8 cellular contexts compared by ENCODE assay signal in genomic region chr22:37844904-37845334, GRCh38. TPM values are rescaled to one million over a fixed set of nuclear protein-coding genes. Genes with fewer than 3 reads are reported as not detected.
DNase-seq lines count a peak whose midpoint lies in the region; ATAC-seq, FAIRE-seq and TF ChIP-seq lines count a peak whose summit lies in the region.

No MANE protein-coding gene starts in this region.

- TF ChIP-seq CTCF in right atrium auricular region (IDR thresholded peaks at IDR 0.05) (no peak), K562 (IDR thresholded peaks at IDR 0.05 in 2 of 3, conservative IDR thresholded peaks at IDR 0.05 in 1 of 3; ENCODE audit: insufficient read depth in 2 of 3, low read depth in 1 of 3, low read length in 3 of 3) (no peak), uterus (IDR thresholded peaks at IDR 0.05) (no peak)

- peaks cover 47% of the 10 kb centered on the region for H3K79me2 ChIP-seq in K562 (ENCODE audit: control insufficient read depth, insufficient read depth, low read length)

- no peak for FAIRE-seq in K562 (lab: Jason Lieb, UNC)

- CTCF ChIA-PET in K562 (lab: Yijun Ruan, JAX; ENCODE audit: low intra/inter-chr PET ratio), result no interaction called here

- no peaks in the 10 kb centered on the region for H3K27me3 ChIP-seq in right atrium auricular region
- H3K27me3 ChIP-seq in K562 (ENCODE audit: control insufficient read depth in 2 of 2, insufficient read depth in 2 of 2, low read length in 2 of 2), result no peaks in the 10 kb centered on the region
- no peaks in the 10 kb centered on the region for H3K27me3 ChIP-seq in mononuclear cell (ENCODE audit: insufficient read depth, low read length)
- H3K27me3 ChIP-seq in uterus, result no peaks in the 10 kb centered on the region

- H3K36me3 ChIP-seq in right atrium auricular region, result peaks cover under 1% of the 10 kb centered on the region
- H3K36me3 ChIP-seq in K562 (ENCODE audit: control insufficient read depth, insufficient read depth, low read length), result peaks cover 14% of the 10 kb centered on the region; the same call in 2 of the 3 replicates
- no peaks in the 10 kb centered on the region for H3K36me3 ChIP-seq in uterus

- H3K27ac ChIP-seq in right atrium auricular region (peak overlapping the region; percentile 81 to 86), K562 (ENCODE audit: extremely low read depth, low read depth, low read length) (peak overlapping the region; percentile 62), uterus (peak overlapping the region; percentile 66 to 93)

- H2AFZ ChIP-seq in K562 (ENCODE audit: low read depth, low read length), result no peak overlapping the region

- no peak for TF ChIP-seq POLR2A in K562 (conservative IDR thresholded peaks at IDR 0.05)
- no peak for TF ChIP-seq POLR2A in uterus (IDR thresholded peaks at IDR 0.05)

- BruUV-seq in K562 (replicated peaks; lab: Mats Ljungman, UMichigan), result no TSS peak

- H3K9me3 ChIP-seq in right atrium auricular region, result no peaks in the 10 kb centered on the region
- peaks cover 4% of the 10 kb centered on the region; the same call in 1 of the 2 replicates for H3K9me3 ChIP-seq in K562 (replicated peaks; ENCODE audit: control insufficient read depth, insufficient read depth, low read depth, low read length)
- no peaks in the 10 kb centered on the region for H3K9me3 ChIP-seq in mononuclear cell (ENCODE audit: low read depth, low read length)
- no peaks in the 10 kb centered on the region for H3K9me3 ChIP-seq in uterus

- no peaks in the 10 kb centered on the region for H4K20me1 ChIP-seq in K562 (replicated peaks; ENCODE audit: control insufficient read depth, insufficient read depth, low read length)

- POLR2A ChIA-PET in K562 (lab: Yijun Ruan, JAX), result interaction anchor here (0.8 to 1.6 kb wide), 4 partner anchors 8 to 108 kb away, joined by 3 to 6 read pairs (median 5); partner anchors contain the start of genes C22orf23 and POLR2F

- H3K9me1 ChIP-seq in K562 (ENCODE audit: control insufficient read depth, insufficient read depth, low read length), result no peaks in the 10 kb centered on the region

- H3K4me2 ChIP-seq in K562 (ENCODE audit: insufficient read depth, low read length), result peak overlapping the region; percentile 88

- TF ChIP-seq RAD21 in K562 (CRISPR knock-in tag; conservative IDR thresholded peaks at IDR 0.05 in 1 of 2, IDR thresholded peaks at IDR 0.05 in 1 of 2), result no peak

- DNase-seq in right atrium auricular region (ENCODE audit: low spot score) (no peak), Right ventricle myocardium inferior (ENCODE audit: missing footprints) (no peak), K562 (ENCODE audit: extremely low read depth in 1 of 4, low spot score in 3 of 4) (no peak), uterus (no peak)
- no peak for DNase-seq in effector CD4-positive, alpha-beta T cell

- no peak for ATAC-seq in Right ventricle myocardium inferior
- no peak for ATAC-seq in K562
- no peak for ATAC-seq in GM18517 (IDR thresholded peaks at IDR 0.05; ENCODE audit: unreplicated experiment)
- ATAC-seq in GM21381 (IDR thresholded peaks at IDR 0.05; ENCODE audit: unreplicated experiment), result no peak

- intact Hi-C loops in Right ventricle myocardium inferior (cut with DNase I), result loop anchor here (5.0 kb wide), 1 partner anchor 38 kb away; the partner anchor contains the start of gene GCAT
- intact Hi-C loops in K562 (cut with micrococcal nuclease), result no loop called here
- intact Hi-C loops in uterus (cut with DNase I; ENCODE audit: low total_unique reads), result no loop called here

- H3K4me3 ChIP-seq in right atrium auricular region, result peak overlapping the region; percentile 66 to 83
- H3K4me3 ChIP-seq in K562, result peak overlapping the region; percentile 77
- peak overlapping the region; percentile 74 for H3K4me3 ChIP-seq in mononuclear cell (ENCODE audit: low read length)
- peak overlapping the region; percentile 49 to 98 for H3K4me3 ChIP-seq in uterus

- in situ Hi-C loops in K562 (cut with MboI), result no loop called here

- no peak for TF ChIP-seq EP300 in K562 (IDR thresholded peaks at IDR 0.05; ENCODE audit: low read length)

- WGBS in K562 (ENCODE audit: insufficient coverage, low coverage, missing lambda C conversion rate), result 77% methylated on average over 5 of the region's 6 CpGs

- peak overlapping the region in 1 of 2 experiments; percentile 73; a peak in 2 of 4 replicates for H3K9ac ChIP-seq in K562 (ENCODE audit: insufficient read depth in 1 of 2, low read depth in 2 of 2, low read length in 2 of 2)

- H3K4me1 ChIP-seq in right atrium auricular region (peaks cover 0 to 28% of the 10 kb centered on the region in 2 donors), K562 (replicated peaks in 1 of 2; ENCODE audit: control insufficient read depth in 2 of 2, insufficient read depth in 2 of 2, low read length in 2 of 2) (peaks cover 9 to 11% of the 10 kb centered on the region in 2 experiments; a peak in 4 of 5 replicates), mononuclear cell (ENCODE audit: insufficient read depth, low read length) (peaks cover 41% of the 10 kb centered on the region), uterus (peaks cover 0 to 9% of the 10 kb centered on the region in 2 donors)

RNA-seq across cellular contexts. Expression of gene ANKRD54, which starts 0.8 kb away (rescaled TPM):
- 10 to 100 TPM; 17.8 to 18.5 TPM for total RNA-seq in right atrium auricular region
- 16.0 TPM for total RNA-seq in Right ventricle myocardium inferior
- total RNA-seq in K562 (2011; cell fraction: chromatin; rRNA removed; ENCODE audit: low replicate concordance), result 21.8 and 45.7 TPM in 2 replicates
- total RNA-seq in K562 (2011; cell fraction: nucleolus; rRNA removed), result 36.7 and 40.0 TPM in 2 replicates
- 35.6 and 41.5 TPM in 2 replicates for total RNA-seq in K562 (2011; cell fraction: nucleoplasm; rRNA removed)
- 22.9 and 27.5 TPM in 2 replicates for total RNA-seq in K562 (2014; rRNA removed)
- total RNA-seq in K562 (2014; rRNA removed; fragmentation: Illumina TruSeq; extraction: Trizol), result 8.8 and 11.5 TPM in 2 replicates
- total RNA-seq in K562 (2015; rRNA removed; fragmentation: Illumina TruSeq; extraction: Trizol), result 16.1 and 17.0 TPM in 2 replicates
- total RNA-seq in K562 (2021), result 23.6 and 24.3 TPM in 2 replicates
- 14.5 and 21.8 TPM in 2 replicates for polyA plus RNA-seq in K562 (2011; rRNA removed)
- 21.8 and 41.2 TPM in 2 replicates for polyA plus RNA-seq in K562 (2011; cell fraction: cytosol; rRNA removed)
- 56.1 and 59.2 TPM in 2 replicates for polyA plus RNA-seq in K562 (2011; cell fraction: nucleus; rRNA removed)
- polyA plus RNA-seq in K562 (2012), result 16.4 and 21.6 TPM in 2 replicates
- 17.5 and 21.6 TPM in 2 replicates for polyA plus RNA-seq in K562 (2014; fragmentation: Illumina TruSeq; extraction: Trizol)
- polyA plus RNA-seq in K562 (2014; fragmentation: Nextera tagmentation; extraction: Ambion mirVana), result 10 to 100 TPM in 1 of 2 experiments, 1 to 10 TPM in 1; 5.9 to 11.6 TPM
- 22.4 and 24.6 TPM in 2 replicates for polyA plus RNA-seq in K562 (2014; rRNA removed)
- 5.2 and 12.7 TPM in 2 replicates for polyA minus RNA-seq in K562 (2011; rRNA and poly(A)+ RNA removed)
- polyA minus RNA-seq in K562 (2011; cell fraction: cytosol; rRNA and poly(A)+ RNA removed), result 9.3 and 11.3 TPM in 2 replicates
- 10.1 and 12.6 TPM in 2 replicates for polyA minus RNA-seq in K562 (2011; cell fraction: nucleus; rRNA and poly(A)+ RNA removed)
- total RNA-seq in mononuclear cell, result 10.7 TPM
- total RNA-seq in uterus, result 10 to 100 TPM in 3 of 4 donors, 1 to 10 TPM in 1; 8.5 to 37.7 (median 20.5) TPM

RNA-seq across cellular contexts. Expression of gene EIF3L, which starts 4.3 kb away (rescaled TPM):
- total RNA-seq in right atrium auricular region (100 to 1,000 TPM; 193 to 284 TPM), Right ventricle myocardium inferior (385 TPM), K562 (2014; rRNA removed) (282 and 295 TPM in 2 replicates), K562 (2014; rRNA removed; fragmentation: Illumina TruSeq; extraction: Trizol) (347 and 353 TPM in 2 replicates), K562 (2015; rRNA removed; fragmentation: Illumina TruSeq; extraction: Trizol) (306 and 312 TPM in 2 replicates), K562 (2021) (402 and 426 TPM in 2 replicates), mononuclear cell (516 TPM), uterus (100 to 1,000 TPM; 290 to 559 (median 413) TPM)
- 160 and 200 TPM in 2 replicates for total RNA-seq in K562 (2011; cell fraction: chromatin; rRNA removed; ENCODE audit: low replicate concordance)
- total RNA-seq in K562 (2011; cell fraction: nucleolus; rRNA removed), result 170 and 183 TPM in 2 replicates
- total RNA-seq in K562 (2011; cell fraction: nucleoplasm; rRNA removed), result 181 and 259 TPM in 2 replicates
- polyA plus RNA-seq in K562 (2011; rRNA removed) (699 and 703 TPM in 2 replicates), K562 (2014; fragmentation: Illumina TruSeq; extraction: Trizol) (395 and 506 TPM in 2 replicates), K562 (2014; fragmentation: Nextera tagmentation; extraction: Ambion mirVana) (100 to 1,000 TPM; 368 to 462 TPM), K562 (2014; rRNA removed) (257 and 313 TPM in 2 replicates)
- 552 and 733 TPM in 2 replicates for polyA plus RNA-seq in K562 (2011; cell fraction: cytosol; rRNA removed)
- 176 and 282 TPM in 2 replicates for polyA plus RNA-seq in K562 (2011; cell fraction: nucleus; rRNA removed)
- 544 and 794 TPM in 2 replicates for polyA plus RNA-seq in K562 (2012)
- 964 and 1,011 TPM in 2 replicates for polyA minus RNA-seq in K562 (2011; rRNA and poly(A)+ RNA removed)
- 200 and 235 TPM in 2 replicates for polyA minus RNA-seq in K562 (2011; cell fraction: cytosol; rRNA and poly(A)+ RNA removed)
- 52.8 and 107 TPM in 2 replicates for polyA minus RNA-seq in K562 (2011; cell fraction: nucleus; rRNA and poly(A)+ RNA removed)

RNA-seq across cellular contexts. Expression of gene GALR3, which starts 21.7 kb away (rescaled TPM):
- total RNA-seq in right atrium auricular region (not detected), Right ventricle myocardium inferior (not detected), K562 (2014; rRNA removed) (0.24 TPM in 1 of 2 replicates, not detected in the other), K562 (2014; rRNA removed; fragmentation: Illumina TruSeq; extraction: Trizol) (not detected in 2 replicates), K562 (2015; rRNA removed; fragmentation: Illumina TruSeq; extraction: Trizol) (not detected in 2 replicates), K562 (2021) (0.13 and 0.31 TPM in 2 replicates), mononuclear cell (not detected), uterus (not detected)
- total RNA-seq in K562 (2011; cell fraction: chromatin; rRNA removed; ENCODE audit: low replicate concordance), result 0.44 TPM in 1 of 2 replicates, not detected in the other
- 0.33 and 0.53 TPM in 2 replicates for total RNA-seq in K562 (2011; cell fraction: nucleolus; rRNA removed)
- 0.69 TPM in 1 of 2 replicates, not detected in the other for total RNA-seq in K562 (2011; cell fraction: nucleoplasm; rRNA removed)
- polyA plus RNA-seq in K562 (2011; rRNA removed) (0.11 TPM in 1 of 2 replicates, not detected in the other), K562 (2014; fragmentation: Illumina TruSeq; extraction: Trizol) (not detected in 2 replicates), K562 (2014; fragmentation: Nextera tagmentation; extraction: Ambion mirVana) (not detected), K562 (2014; rRNA removed) (not detected in 2 replicates)
- polyA plus RNA-seq in K562 (2011; cell fraction: cytosol; rRNA removed), result 0.07 TPM in 1 of 2 replicates, not detected in the other
- 0.33 and 0.38 TPM in 2 replicates for polyA plus RNA-seq in K562 (2011; cell fraction: nucleus; rRNA removed)
- 0.28 TPM in 1 of 2 replicates, not detected in the other for polyA plus RNA-seq in K562 (2012)
- not detected in 2 replicates for polyA minus RNA-seq in K562 (2011; rRNA and poly(A)+ RNA removed)
- polyA minus RNA-seq in K562 (2011; cell fraction: cytosol; rRNA and poly(A)+ RNA removed), result not detected in 2 replicates
- polyA minus RNA-seq in K562 (2011; cell fraction: nucleus; rRNA and poly(A)+ RNA removed), result 0.27 TPM in 1 of 2 replicates, not detected in the other

RNA-seq across cellular contexts. Expression of gene GCAT, which starts 37.2 kb away (rescaled TPM):
- total RNA-seq in right atrium auricular region (10 to 100 TPM; 15.7 to 34.2 TPM), Right ventricle myocardium inferior (44.1 TPM), K562 (2014; rRNA removed) (69.9 and 81.1 TPM in 2 replicates), K562 (2014; rRNA removed; fragmentation: Illumina TruSeq; extraction: Trizol) (9.3 and 13.6 TPM in 2 replicates), K562 (2015; rRNA removed; fragmentation: Illumina TruSeq; extraction: Trizol) (26.4 TPM in 2 replicates), K562 (2021) (61.7 and 63.4 TPM in 2 replicates), mononuclear cell (1.7 TPM), uterus (10 to 100 TPM in 3 of 4 donors, 1 to 10 TPM in 1; 3.8 to 53.8 (median 14.9) TPM)
- total RNA-seq in K562 (2011; cell fraction: chromatin; rRNA removed; ENCODE audit: low replicate concordance), result 16.0 and 39.6 TPM in 2 replicates
- total RNA-seq in K562 (2011; cell fraction: nucleolus; rRNA removed), result 46.5 and 53.8 TPM in 2 replicates
- 23.7 and 29.9 TPM in 2 replicates for total RNA-seq in K562 (2011; cell fraction: nucleoplasm; rRNA removed)
- polyA plus RNA-seq in K562 (2011; rRNA removed) (21.1 and 31.0 TPM in 2 replicates), K562 (2014; fragmentation: Illumina TruSeq; extraction: Trizol) (31.8 and 50.7 TPM in 2 replicates), K562 (2014; fragmentation: Nextera tagmentation; extraction: Ambion mirVana) (1 to 10 TPM; 1.9 to 5.3 TPM), K562 (2014; rRNA removed) (57.7 and 57.8 TPM in 2 replicates)
- 32.3 and 62.2 TPM in 2 replicates for polyA plus RNA-seq in K562 (2011; cell fraction: cytosol; rRNA removed)
- polyA plus RNA-seq in K562 (2011; cell fraction: nucleus; rRNA removed), result 68.1 and 71.9 TPM in 2 replicates
- 31.0 and 75.8 TPM in 2 replicates for polyA plus RNA-seq in K562 (2012)
- polyA minus RNA-seq in K562 (2011; rRNA and poly(A)+ RNA removed), result 6.5 and 8.8 TPM in 2 replicates
- 29.9 and 31.5 TPM in 2 replicates for polyA minus RNA-seq in K562 (2011; cell fraction: cytosol; rRNA and poly(A)+ RNA removed)
- 15.6 and 25.7 TPM in 2 replicates for polyA minus RNA-seq in K562 (2011; cell fraction: nucleus; rRNA and poly(A)+ RNA removed)
